In the genomic region with DNA sequence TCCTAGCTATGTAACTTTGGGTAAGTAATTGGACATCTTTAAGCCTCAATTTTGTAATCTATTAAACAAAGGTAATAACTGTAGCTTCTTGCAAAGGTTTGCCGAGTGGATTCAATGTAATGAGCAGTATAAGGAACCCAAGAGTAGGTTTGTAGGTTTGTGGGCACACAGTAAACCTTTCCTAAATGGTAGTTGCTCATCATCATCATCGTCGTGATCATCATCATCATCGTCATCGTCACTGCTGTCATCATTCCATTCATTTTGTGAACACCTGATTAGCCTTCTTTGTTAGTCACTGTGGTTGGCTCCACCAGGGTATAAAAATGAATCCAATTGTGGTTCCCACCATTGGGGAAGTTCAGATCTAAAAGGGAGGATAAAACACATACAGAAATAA, we compare ENCODE assay signal across 11 cellular contexts.
"Had no signal": no experiment of that assay in that cellular context is flagged by ENCODE, and none has a peak within 500 bp of the region (broad histone marks: within the 10 kb centered on the region; RNA-seq: fewer than 3 reads in every experiment).

No MANE protein-coding gene starts in this region.

- H3K4me1 ChIP-seq: HAP-1 had no signal

- ATAC-seq: GM23338, HCT116 had no signal

- H3K4me3 Mint-ChIP-seq: GM23338, H9, HFFc6 had no signal

- H3K27ac ChIP-seq: GM23248 had no signal

- DNase-seq: GM23248, GOT3, H7, H9, HCEC 1CT, HFFc6 had no signal

- H3K9me3 Mint-ChIP-seq: GM23338, H9, HFFc6 had no signal

- H3K27ac Mint-ChIP-seq: GM23338, H9, HFFc6 had no signal

- H3K4me3 ChIP-seq: GM23248, GM23338, HAP-1 had no signal

- FAIRE-seq: H1, H54 had no signal

- H3K9ac ChIP-seq: GM23248 had no signal

- H3K4me2 ChIP-seq: GM23338 had no signal

- H3K36me3 ChIP-seq: HAP-1 had no signal

- H2AFZ ChIP-seq: GM23248, GM23338 had no signal

- H3K9me3 ChIP-seq: HAP-1 had no signal
